Comparison of ENCODE assay signal across 36 cellular contexts in the genomic region with DNA sequence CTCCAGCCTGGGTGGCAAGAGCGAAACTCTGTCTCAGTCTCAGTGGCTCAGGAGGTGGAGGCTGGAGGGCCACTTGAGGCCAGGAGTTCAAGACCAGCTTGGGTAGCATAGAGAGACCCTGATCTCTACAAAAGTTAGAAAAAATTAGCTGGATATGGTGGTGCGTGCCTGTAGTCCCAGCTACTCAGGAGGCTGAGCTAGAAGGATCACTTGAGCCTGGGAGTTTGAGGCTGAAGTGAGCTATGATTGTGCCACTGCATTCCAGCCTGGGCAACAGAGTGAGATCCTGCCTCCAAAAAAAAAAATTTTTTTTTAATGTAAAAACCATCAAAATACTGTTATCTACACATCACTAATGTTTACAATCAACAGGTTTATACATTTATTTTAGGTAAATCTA.
"Had no signal": no experiment of that assay in that cellular context is flagged by ENCODE, and none has a peak within 500 bp of the region (broad histone marks: within the 10 kb centered on the region; RNA-seq: fewer than 3 reads in every experiment).

No MANE protein-coding gene starts in this region.

- H3K4me3 ChIP-seq: body of pancreas, breast epithelium had no signal

- DNase-seq: activated CD4-positive, alpha-beta memory T cell treated with anti-CD3 and anti-CD28 coated beads, Interleukin-2, amount 10 ng/mL, durations not matched to agents 7 days and 5 days; activated CD4-positive, alpha-beta T cell treated with anti-CD3 and anti-CD28 coated beads for 1 hour; activated CD4-positive, alpha-beta T cell treated with anti-CD3 and anti-CD28 coated beads for 36 hours; activated CD4-positive, alpha-beta T cell treated with anti-CD3 and anti-CD28 coated beads for 48 hours; activated CD4-positive, alpha-beta T cell treated with anti-CD3 and anti-CD28 coated beads, Interleukin-2, amount 10 ng/mL, durations not matched to agents 7 days and 5 days; activated CD4-positive, alpha-beta T cell treated with anti-CD3 and anti-CD28 coated beads, Interleukin-2, amount 50 U/mL, for 48 hours; activated CD4-positive, CD25-positive, alpha-beta regulatory T cell; activated CD8-positive, alpha-beta memory T cell treated with anti-CD3 and anti-CD28 coated beads for 24 hours; activated CD8-positive, alpha-beta memory T cell treated with anti-CD3 and anti-CD28 coated beads, Interleukin-2, amount 10 ng/mL, durations not matched to agents 7 days and 5 days; activated CD8-positive, alpha-beta memory T cell treated with anti-CD3 and anti-CD28 coated beads, Interleukin-2, amount 50 U/mL, for 48 hours; activated CD8-positive, alpha-beta T cell treated with anti-CD3 and anti-CD28 coated beads, Interleukin-2, amount 10 ng/mL, durations not matched to agents 7 days and 5 days; activated effector memory CD4-positive, alpha-beta T cell treated with Interleukin-2 at 50 U/mL for 16 hours; activated gamma-delta T cell; activated naive CD4-positive, alpha-beta T cell treated with anti-CD3 and anti-CD28 coated beads, Interleukin-2, amount 10 ng/mL, durations not matched to agents 7 days and 5 days; activated naive CD4-positive, alpha-beta T cell treated with Interleukin-2 at 50 U/mL for 16 hours; activated naive CD8-positive, alpha-beta T cell treated with anti-CD3 and anti-CD28 coated beads, Interleukin-2, amount 10 ng/mL, durations not matched to agents 7 days and 5 days; activated naive CD8-positive, alpha-beta T cell treated with anti-CD3 and anti-CD28 coated beads, Interleukin-2, amount 50 U/mL, for 24 hours; activated T-cell treated with anti-CD3 and anti-CD28 coated beads, Interleukin-2, amount 50 U/mL, for 24 hours; activated T-cell treated with anti-CD3 and anti-CD28 coated beads, Interleukin-2, amount 50 U/mL, for 48 hours; amygdala; anterior cingulate cortex; body of pancreas; brain microvascular endothelial cell; central memory CD4-positive, alpha-beta T cell; T-cell; T-helper 2 cell; T-helper 9 cell had no signal

- H3K9me3 ChIP-seq: body of pancreas, breast epithelium had no signal

- H3K36me3 ChIP-seq: brain microvascular endothelial cell, breast epithelium had no signal

- H3K27ac ChIP-seq: body of pancreas, brain microvascular endothelial cell, breast epithelium, VCaP had no signal

- H3K4me3 Mint-ChIP-seq: activated CD4-positive, alpha-beta memory T cell treated with anti-CD3 and anti-CD28 coated beads, Interleukin-2, amount 10 ng/mL, durations not matched to agents 7 days and 5 days; activated CD4-positive, alpha-beta T cell treated with anti-CD3 and anti-CD28 coated beads for 36 hours; activated CD4-positive, alpha-beta T cell treated with anti-CD3 and anti-CD28 coated beads, Interleukin-2, amount 10 ng/mL, durations not matched to agents 7 days and 5 days; activated CD8-positive, alpha-beta memory T cell treated with anti-CD3 and anti-CD28 coated beads, Interleukin-2, amount 10 ng/mL, durations not matched to agents 7 days and 5 days; activated CD8-positive, alpha-beta T cell treated with anti-CD3 and anti-CD28 coated beads, Interleukin-2, amount 10 ng/mL, durations not matched to agents 7 days and 5 days; activated naive CD4-positive, alpha-beta T cell treated with anti-CD3 and anti-CD28 coated beads, Interleukin-2, amount 10 ng/mL, durations not matched to agents 7 days and 5 days; activated naive CD4-positive, alpha-beta T cell treated with anti-CD3 and anti-CD28 coated beads, Interleukin-2, amount 50 U/mL, for 24 hours; activated naive CD8-positive, alpha-beta T cell; activated naive CD8-positive, alpha-beta T cell treated with anti-CD3 and anti-CD28 coated beads, Interleukin-2, amount 10 ng/mL, durations not matched to agents 7 days and 5 days; activated naive CD8-positive, alpha-beta T cell treated with anti-CD3 and anti-CD28 coated beads, Interleukin-2, amount 50 U/mL, for 24 hours; activated T-cell treated with anti-CD3 and anti-CD28 coated beads, Interleukin-2, amount 50 U/mL, for 24 hours; T-cell; T-helper 2 cell treated with Interferon-gamma antibody and Interleukin-4, amounts not matched to agents 5 μg/mL and 100 μg/mL, for 36 hours had no signal

- H3K4me1 ChIP-seq: breast epithelium had no signal

- ATAC-seq: activated CD4-positive, alpha-beta T cell treated with anti-CD3 and anti-CD28 coated beads for 36 hours; activated CD4-positive, CD25-positive, alpha-beta regulatory T cell treated with anti-CD3 and anti-CD28 coated beads, Interleukin-2, amount 50 U/mL, for 24 hours; activated CD8-positive, alpha-beta memory T cell treated with anti-CD3 and anti-CD28 coated beads, Interleukin-2, amount 10 ng/mL, durations not matched to agents 7 days and 5 days; activated CD8-positive, alpha-beta T cell treated with anti-CD3 and anti-CD28 coated beads, Interleukin-2, amount 10 ng/mL, durations not matched to agents 7 days and 5 days; activated naive CD8-positive, alpha-beta T cell treated with anti-CD3 and anti-CD28 coated beads, Interleukin-2, amount 50 U/mL, for 24 hours; body of pancreas; T-cell had no signal

- H3K27me3 ChIP-seq: body of pancreas, brain microvascular endothelial cell, breast epithelium had no signal

- FAIRE-seq: astrocyte, TTC549 had no signal

- H3K27me3 Mint-ChIP-seq: activated CD4-positive, alpha-beta memory T cell treated with anti-CD3 and anti-CD28 coated beads, Interleukin-2, amount 10 ng/mL, durations not matched to agents 7 days and 5 days; activated CD4-positive, alpha-beta T cell treated with anti-CD3 and anti-CD28 coated beads for 36 hours; activated CD4-positive, alpha-beta T cell treated with anti-CD3 and anti-CD28 coated beads, Interleukin-2, amount 10 ng/mL, durations not matched to agents 7 days and 5 days; activated CD8-positive, alpha-beta memory T cell treated with anti-CD3 and anti-CD28 coated beads, Interleukin-2, amount 10 ng/mL, durations not matched to agents 7 days and 5 days; activated naive CD4-positive, alpha-beta T cell treated with anti-CD3 and anti-CD28 coated beads, Interleukin-2, amount 10 ng/mL, durations not matched to agents 7 days and 5 days; activated naive CD4-positive, alpha-beta T cell treated with anti-CD3 and anti-CD28 coated beads, Interleukin-2, amount 50 U/mL, for 24 hours; activated naive CD8-positive, alpha-beta T cell; activated naive CD8-positive, alpha-beta T cell treated with anti-CD3 and anti-CD28 coated beads, Interleukin-2, amount 10 ng/mL, durations not matched to agents 7 days and 5 days; activated naive CD8-positive, alpha-beta T cell treated with anti-CD3 and anti-CD28 coated beads, Interleukin-2, amount 50 U/mL, for 24 hours; activated T-cell treated with anti-CD3 and anti-CD28 coated beads, Interleukin-2, amount 50 U/mL, for 24 hours; T-cell had no signal

- H3K27ac Mint-ChIP-seq: activated CD4-positive, alpha-beta memory T cell treated with anti-CD3 and anti-CD28 coated beads, Interleukin-2, amount 10 ng/mL, durations not matched to agents 7 days and 5 days; activated CD4-positive, alpha-beta T cell treated with anti-CD3 and anti-CD28 coated beads for 36 hours; activated CD4-positive, alpha-beta T cell treated with anti-CD3 and anti-CD28 coated beads, Interleukin-2, amount 10 ng/mL, durations not matched to agents 7 days and 5 days; activated CD8-positive, alpha-beta memory T cell treated with anti-CD3 and anti-CD28 coated beads, Interleukin-2, amount 10 ng/mL, durations not matched to agents 7 days and 5 days; activated CD8-positive, alpha-beta T cell treated with anti-CD3 and anti-CD28 coated beads, Interleukin-2, amount 10 ng/mL, durations not matched to agents 7 days and 5 days; activated naive CD4-positive, alpha-beta T cell treated with anti-CD3 and anti-CD28 coated beads, Interleukin-2, amount 10 ng/mL, durations not matched to agents 7 days and 5 days; activated naive CD8-positive, alpha-beta T cell; activated naive CD8-positive, alpha-beta T cell treated with anti-CD3 and anti-CD28 coated beads, Interleukin-2, amount 10 ng/mL, durations not matched to agents 7 days and 5 days; activated naive CD8-positive, alpha-beta T cell treated with anti-CD3 and anti-CD28 coated beads, Interleukin-2, amount 50 U/mL, for 24 hours; activated T-cell treated with anti-CD3 and anti-CD28 coated beads, Interleukin-2, amount 50 U/mL, for 24 hours; activated T-helper 2 cell treated with anti-CD3 and anti-CD28 coated beads, Interferon-gamma antibody, Interleukin-2, Interleukin-4, amounts not matched to agents 10 μg/mL and 5 μg/mL and 100 μg/mL, durations not matched to agents 14 hours and 24 hours and 36 hours; T-cell; T-helper 2 cell treated with Interferon-gamma antibody and Interleukin-4, amounts not matched to agents 5 μg/mL and 100 μg/mL, for 36 hours had no signal
